Comparison of ENCODE assay signal across 17 cellular contexts in the genomic region with DNA sequence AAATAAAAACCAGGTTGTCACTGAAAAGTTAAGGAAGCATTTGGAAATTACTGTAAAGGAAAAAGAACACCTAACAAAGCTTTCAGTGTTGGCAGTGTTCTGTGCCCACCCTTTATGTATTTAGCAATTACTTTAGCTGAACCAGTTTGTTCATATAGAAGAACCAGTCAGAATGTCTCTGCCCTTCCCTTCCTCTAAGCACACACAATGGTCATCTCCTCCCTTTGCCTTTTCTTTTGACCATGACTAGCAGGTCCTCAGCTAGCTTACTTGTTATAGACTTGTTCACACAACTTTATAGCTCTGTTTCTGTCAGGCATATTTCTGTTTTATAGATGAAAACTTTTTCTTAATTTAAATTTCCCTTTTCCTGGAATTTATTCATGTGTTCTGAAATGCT. TPM values are rescaled to one million over a fixed set of nuclear protein-coding genes. Genes with fewer than 3 reads are reported as not detected.
DNase-seq lines count a peak whose midpoint lies in the region; ATAC-seq and TF ChIP-seq lines count a peak whose summit lies in the region.
"Had no signal": no experiment of that assay in that cellular context is flagged by ENCODE, and none has a peak within 500 bp of the region (broad histone marks: within the 10 kb centered on the region; RNA-seq: fewer than 3 reads in every experiment).

No MANE protein-coding gene starts in this region.

- no peak overlapping the region for H3K4me3 Mint-ChIP-seq in stimulated activated naive CD8-positive, alpha-beta T cell treated with anti-CD3 and anti-CD28 coated beads, Interleukin-15, Interleukin-2, amounts not matched to agents 100 ng/mL and 50 ng/mL, for 24 hours
- no peak overlapping the region for H3K4me3 Mint-ChIP-seq in type B pancreatic cell
- H3K4me3 Mint-ChIP-seq in activated CD8-positive, alpha-beta T cell treated with anti-CD3 and anti-CD28 coated beads, Interleukin-2, amount 10 ng/mL, durations not matched to agents 7 days and 5 days, result no peak overlapping the region

- no peak for ATAC-seq in stimulated activated naive CD8-positive, alpha-beta T cell treated with anti-CD3 and anti-CD28 coated beads, Interleukin-15, Interleukin-2, amounts not matched to agents 100 U/mL and 50 U/mL, for 24 hours
- ATAC-seq in RWPE2 (ENCODE audit: low read depth) (0 out of 3 replicates have a peak, but pooled peaks have one; percentile 13), foreskin keratinocyte (no peak)
- ATAC-seq in activated CD8-positive, alpha-beta T cell treated with anti-CD3 and anti-CD28 coated beads, Interleukin-2, amount 10 ng/mL, durations not matched to agents 7 days and 5 days, result no peak

- TF ChIP-seq CTCF in RWPE2 (IDR thresholded peaks at IDR 0.05; ENCODE audit: poor library complexity, severe bottlenecking) (no peak), foreskin keratinocyte (conservative IDR thresholded peaks at IDR 0.05) (no peak), type B pancreatic cell (conservative IDR thresholded peaks at IDR 0.05) (no peak), GM13976 (IDR thresholded peaks at IDR 0.05; ENCODE audit: borderline replicate concordance, control extremely low read depth, extremely low read depth, insufficient read depth, missing control alignments) (no peak)

- no peaks in the 10 kb centered on the region for H3K9me3 ChIP-seq in RWPE2 (ENCODE audit: severe bottlenecking)
- H3K9me3 ChIP-seq: Caco-2, transverse colon had no signal

- no peaks in the 10 kb centered on the region for H3K36me3 Mint-ChIP-seq in stimulated activated naive CD8-positive, alpha-beta T cell treated with anti-CD3 and anti-CD28 coated beads, Interleukin-15, Interleukin-2, amounts not matched to agents 100 ng/mL and 50 ng/mL, for 24 hours (ENCODE audit: low read depth)
- H3K36me3 Mint-ChIP-seq in type B pancreatic cell, result no peaks in the 10 kb centered on the region
- H3K36me3 Mint-ChIP-seq in activated CD8-positive, alpha-beta T cell treated with anti-CD3 and anti-CD28 coated beads, Interleukin-2, amount 10 ng/mL, durations not matched to agents 7 days and 5 days (ENCODE audit: low read depth), result no peaks in the 10 kb centered on the region

- H3K4me1 ChIP-seq in RWPE2 (ENCODE audit: insufficient read depth, poor library complexity, severe bottlenecking) (peaks cover 26% of the 10 kb centered on the region), foreskin keratinocyte (peaks cover 27% of the 10 kb centered on the region)

- H3K36me3 ChIP-seq in RWPE2 (ENCODE audit: low read depth), result peaks cover 3% of the 10 kb centered on the region; the same call in 1 of the 2 replicates
- H3K36me3 ChIP-seq: transverse colon had no signal

- H3K27ac ChIP-seq in RWPE2 (ENCODE audit: poor library complexity, severe bottlenecking) (peak overlapping the region; percentile 51), foreskin keratinocyte (peak overlapping the region; percentile 28)

- H3K27me3 Mint-ChIP-seq in stimulated activated naive CD8-positive, alpha-beta T cell treated with anti-CD3 and anti-CD28 coated beads, Interleukin-15, Interleukin-2, amounts not matched to agents 100 ng/mL and 50 ng/mL, for 24 hours, result no peaks in the 10 kb centered on the region
- no peaks in the 10 kb centered on the region for H3K27me3 Mint-ChIP-seq in type B pancreatic cell
- H3K27me3 Mint-ChIP-seq in activated CD8-positive, alpha-beta T cell treated with anti-CD3 and anti-CD28 coated beads, Interleukin-2, amount 10 ng/mL, durations not matched to agents 7 days and 5 days (ENCODE audit: low read depth), result no peaks in the 10 kb centered on the region

- POLR2A ChIA-PET in activated CD8-positive, alpha-beta T cell treated with anti-CD3 and anti-CD28 coated beads, Interleukin-2, amount 10 ng/mL, durations not matched to agents 7 days and 5 days (lab: Charles Lee), result interaction anchor here (0.6 kb wide), 1 partner anchor 54 kb away, joined by 3 read pairs; no protein-coding TSS in a partner anchor

- H3K9me3 Mint-ChIP-seq in stimulated activated naive CD8-positive, alpha-beta T cell treated with anti-CD3 and anti-CD28 coated beads, Interleukin-15, Interleukin-2, amounts not matched to agents 100 ng/mL and 50 ng/mL, for 24 hours, result no peaks in the 10 kb centered on the region
- H3K9me3 Mint-ChIP-seq in type B pancreatic cell, result no peaks in the 10 kb centered on the region
- H3K9me3 Mint-ChIP-seq in activated CD8-positive, alpha-beta T cell treated with anti-CD3 and anti-CD28 coated beads, Interleukin-2, amount 10 ng/mL, durations not matched to agents 7 days and 5 days (ENCODE audit: insufficient read depth), result no peaks in the 10 kb centered on the region

- H3K27me3 ChIP-seq in RWPE2 (ENCODE audit: insufficient read depth, poor library complexity, severe bottlenecking), result no peaks in the 10 kb centered on the region
- no peaks in the 10 kb centered on the region for H3K27me3 ChIP-seq in foreskin keratinocyte
- H3K27me3 ChIP-seq: transverse colon had no signal

- CTCF ChIA-PET in activated CD8-positive, alpha-beta T cell treated with anti-CD3 and anti-CD28 coated beads, Interleukin-2, amount 10 ng/mL, durations not matched to agents 7 days and 5 days (lab: Charles Lee), result interaction anchor here (0.6 to 1.7 kb wide), 4 partner anchors 8 to 65 kb away, joined by 3 to 7 read pairs (median 3); no protein-coding TSS in a partner anchor

- H3K4me3 ChIP-seq in RWPE2 (ENCODE audit: severe bottlenecking), result no peak overlapping the region
- H3K4me3 ChIP-seq: transverse colon had no signal

- DNase-seq in stimulated activated naive CD8-positive, alpha-beta T cell treated with anti-CD3 and anti-CD28 coated beads, Interleukin-15, Interleukin-2, amounts not matched to agents 100 U/mL and 50 U/mL, for 24 hours, result no peak
- DNase-seq in RWPE2 (ENCODE audit: low spot score), result no peak
- no peak for DNase-seq in foreskin keratinocyte
- DNase-seq in type B pancreatic cell (ENCODE audit: extremely low spot score, unreplicated experiment), result no peak
- no peak for DNase-seq in GM13976 (ENCODE audit: low spot score)
- no peak for DNase-seq in GM19238 (ENCODE audit: insufficient read length, low spot score)
- DNase-seq in activated CD8-positive, alpha-beta T cell treated with anti-CD3 and anti-CD28 coated beads, Interleukin-2, amount 10 ng/mL, durations not matched to agents 7 days and 5 days, result no peak
- DNase-seq: activated CD4-positive, alpha-beta T cell treated with anti-CD3 and anti-CD28 coated beads for 48 hours; activated CD8-positive, alpha-beta memory T cell treated with anti-CD3 and anti-CD28 coated beads, Interleukin-2, amount 50 U/mL, for 4 hours; activated effector memory CD4-positive, alpha-beta T cell treated with anti-CD3 and anti-CD28 coated beads, Interleukin-2, amount 50 U/mL, for 16 hours; Caco-2; EL; kidney; mesenchymal stem cell; stimulated activated naive CD4-positive, alpha-beta T cell treated with Interleukin-2 at 50 U/mL for 16 hours; transverse colon had no signal

- H3K27ac Mint-ChIP-seq in stimulated activated naive CD8-positive, alpha-beta T cell treated with anti-CD3 and anti-CD28 coated beads, Interleukin-15, Interleukin-2, amounts not matched to agents 100 ng/mL and 50 ng/mL, for 24 hours, result peak overlapping the region; percentile 78
- H3K27ac Mint-ChIP-seq in type B pancreatic cell, result peak overlapping the region; percentile 49
- H3K27ac Mint-ChIP-seq in activated CD8-positive, alpha-beta T cell treated with anti-CD3 and anti-CD28 coated beads, Interleukin-2, amount 10 ng/mL, durations not matched to agents 7 days and 5 days, result no peak overlapping the region

- H3K4me1 Mint-ChIP-seq in stimulated activated naive CD8-positive, alpha-beta T cell treated with anti-CD3 and anti-CD28 coated beads, Interleukin-15, Interleukin-2, amounts not matched to agents 100 ng/mL and 50 ng/mL, for 24 hours (ENCODE audit: low read depth), result peaks cover 46% of the 10 kb centered on the region
- peaks cover 21% of the 10 kb centered on the region for H3K4me1 Mint-ChIP-seq in type B pancreatic cell (ENCODE audit: unreplicated experiment)
- peaks cover 22% of the 10 kb centered on the region for H3K4me1 Mint-ChIP-seq in activated CD8-positive, alpha-beta T cell treated with anti-CD3 and anti-CD28 coated beads, Interleukin-2, amount 10 ng/mL, durations not matched to agents 7 days and 5 days (ENCODE audit: low read depth)

- in situ Hi-C loops in GM13976 (cut with MboI; ENCODE audit: low sequenced_read_pairs, unreplicated experiment), result no loop called here

RNA-seq across cellular contexts. Expression of a gene that starts 59.6 kb away (rescaled TPM):
- total RNA-seq in foreskin keratinocyte (29.7 and 31.9 TPM in 2 replicates), type B pancreatic cell (ENCODE audit: low replicate concordance) (60.5 and 75.7 TPM in 2 replicates)
- polyA plus RNA-seq in foreskin keratinocyte, result 7.7 and 8.5 TPM in 2 replicates
- 100 to 1,000 TPM; 112 to 117 TPM for total RNA-seq in activated CD8-positive, alpha-beta T cell treated with anti-CD3 and anti-CD28 coated beads, Interleukin-2, amount 10 ng/mL, durations not matched to agents 7 days and 5 days
